In genomic region chr2:71275939-71276310, GRCh38 we compare ENCODE assay signal across 1 cellular context.
TF ChIP-seq lines count a peak whose summit lies in the region.

No MANE protein-coding gene starts in this region.

TF ChIP-seq in HepG2, 621 proteins besides CTCF, POLR2A, EP300 and RAD21:
- no peak for TF ChIP-seq SP1 (IDR thresholded peaks at IDR 0.05)
- TF ChIP-seq SP1 (CRISPR knock-in tag; IDR thresholded peaks at IDR 0.05): no peak
- no peak for TF ChIP-seq ZFP90 (CRISPR knock-in tag; IDR thresholded peaks at IDR 0.05; ENCODE audit: borderline replicate concordance)
- no peak for TF ChIP-seq GMEB1 (CRISPR knock-in tag; IDR thresholded peaks at IDR 0.05; ENCODE audit: borderline replicate concordance)
- TF ChIP-seq KDM5A (IDR thresholded peaks at IDR 0.05; ENCODE audit: borderline replicate concordance, low read length): no peak
- no peak for TF ChIP-seq SNAPC4 (CRISPR knock-in tag; IDR thresholded peaks at IDR 0.05)
- no peak for TF ChIP-seq ZNF235 (CRISPR knock-in tag; IDR thresholded peaks at IDR 0.05; ENCODE audit: borderline replicate concordance)
- TF ChIP-seq NCOA2 (CRISPR knock-in tag; IDR thresholded peaks at IDR 0.05): no peak
- TF ChIP-seq CSRNP2 (CRISPR knock-in tag; conservative IDR thresholded peaks at IDR 0.05; ENCODE audit: low read depth): no peak
- no peak for TF ChIP-seq ZBTB8A (CRISPR knock-in tag; IDR thresholded peaks at IDR 0.05; ENCODE audit: borderline replicate concordance, low read depth)
- TF ChIP-seq ZBTB10 (CRISPR knock-in tag; IDR thresholded peaks at IDR 0.05; ENCODE audit: borderline replicate concordance): no peak
- no peak for TF ChIP-seq SATB2 (CRISPR knock-in tag; IDR thresholded peaks at IDR 0.05)
- no peak for TF ChIP-seq STAT6 (CRISPR knock-in tag; IDR thresholded peaks at IDR 0.05; ENCODE audit: borderline replicate concordance)
- no peak for TF ChIP-seq MATR3 (CRISPR knock-in tag; IDR thresholded peaks at IDR 0.05)
- TF ChIP-seq RNF219 (CRISPR knock-in tag; IDR thresholded peaks at IDR 0.05): no peak
- no peak for TF ChIP-seq ZEB1 (IDR thresholded peaks at IDR 0.05; ENCODE audit: insufficient replicate concordance, low read depth)
- TF ChIP-seq EED (CRISPR knock-in tag; IDR thresholded peaks at IDR 0.05): no peak
- TF ChIP-seq ZNF280D (CRISPR knock-in tag; IDR thresholded peaks at IDR 0.05): no peak
- TF ChIP-seq MEIS2 (CRISPR knock-in tag; IDR thresholded peaks at IDR 0.05): no peak
